ENCODE assay signal across 1 cellular context in genomic region chr14:95489163-95489887, GRCh38.
TF ChIP-seq lines count a peak whose summit lies in the region.

No MANE protein-coding gene starts in this region.

TF ChIP-seq in HepG2, 621 proteins besides CTCF, POLR2A, EP300 and RAD21 (continued from another document and continues in another):
- TF ChIP-seq ATRX (CRISPR knock-in tag; IDR thresholded peaks at IDR 0.05; ENCODE audit: borderline replicate concordance) (no peak), ZNF569 (CRISPR knock-in tag; IDR thresholded peaks at IDR 0.05; ENCODE audit: borderline replicate concordance) (no peak), HMGA1 (CRISPR knock-in tag; conservative IDR thresholded peaks at IDR 0.05) (no peak), ZNF407 (CRISPR knock-in tag; IDR thresholded peaks at IDR 0.05; ENCODE audit: not compliant biosample characterization) (no peak), SNAPC2 (CRISPR knock-in tag; IDR thresholded peaks at IDR 0.05) (no peak), MNT (IDR thresholded peaks at IDR 0.05) (no peak), FOXM1 (CRISPR knock-in tag; IDR thresholded peaks at IDR 0.05) (peak; percentile 82; the same call in 1 of the 2 replicates), ZNF318 (CRISPR knock-in tag; IDR thresholded peaks at IDR 0.05) (no peak), LCORL (IDR thresholded peaks at IDR 0.05) (no peak), LCORL (CRISPR knock-in tag; IDR thresholded peaks at IDR 0.05) (peak; percentile 50; the same call in 1 of the 2 replicates), ZNF121 (CRISPR knock-in tag; IDR thresholded peaks at IDR 0.05) (peak; percentile 96), GMEB1 (CRISPR knock-in tag; IDR thresholded peaks at IDR 0.05; ENCODE audit: borderline replicate concordance) (no peak), HCFC1 (IDR thresholded peaks at IDR 0.05; ENCODE audit: low read depth, low read length) (no peak), ZKSCAN1 (IDR thresholded peaks at IDR 0.05; ENCODE audit: low read length) (no peak), ZNF75D (CRISPR knock-in tag; IDR thresholded peaks at IDR 0.05; ENCODE audit: borderline replicate concordance) (no peak), ZNF235 (CRISPR knock-in tag; IDR thresholded peaks at IDR 0.05; ENCODE audit: borderline replicate concordance) (no peak), ZNF264 (CRISPR knock-in tag; IDR thresholded peaks at IDR 0.05) (no peak), ZNF780A (CRISPR knock-in tag; IDR thresholded peaks at IDR 0.05) (no peak), CERS6 (CRISPR knock-in tag; IDR thresholded peaks at IDR 0.05) (no peak), RBFOX2 (IDR thresholded peaks at IDR 0.05; ENCODE audit: low read depth, low read length) (no peak)
- TF ChIP-seq, protein P1, sequence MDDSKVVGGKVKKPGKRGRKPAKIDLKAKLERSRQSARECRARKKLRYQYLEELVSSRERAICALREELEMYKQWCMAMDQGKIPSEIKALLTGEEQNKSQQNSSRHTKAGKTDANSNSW (CRISPR knock-in tag; IDR thresholded peaks at IDR 0.05; ENCODE audit: borderline replicate concordance), result no peak
- TF ChIP-seq, protein P2, sequence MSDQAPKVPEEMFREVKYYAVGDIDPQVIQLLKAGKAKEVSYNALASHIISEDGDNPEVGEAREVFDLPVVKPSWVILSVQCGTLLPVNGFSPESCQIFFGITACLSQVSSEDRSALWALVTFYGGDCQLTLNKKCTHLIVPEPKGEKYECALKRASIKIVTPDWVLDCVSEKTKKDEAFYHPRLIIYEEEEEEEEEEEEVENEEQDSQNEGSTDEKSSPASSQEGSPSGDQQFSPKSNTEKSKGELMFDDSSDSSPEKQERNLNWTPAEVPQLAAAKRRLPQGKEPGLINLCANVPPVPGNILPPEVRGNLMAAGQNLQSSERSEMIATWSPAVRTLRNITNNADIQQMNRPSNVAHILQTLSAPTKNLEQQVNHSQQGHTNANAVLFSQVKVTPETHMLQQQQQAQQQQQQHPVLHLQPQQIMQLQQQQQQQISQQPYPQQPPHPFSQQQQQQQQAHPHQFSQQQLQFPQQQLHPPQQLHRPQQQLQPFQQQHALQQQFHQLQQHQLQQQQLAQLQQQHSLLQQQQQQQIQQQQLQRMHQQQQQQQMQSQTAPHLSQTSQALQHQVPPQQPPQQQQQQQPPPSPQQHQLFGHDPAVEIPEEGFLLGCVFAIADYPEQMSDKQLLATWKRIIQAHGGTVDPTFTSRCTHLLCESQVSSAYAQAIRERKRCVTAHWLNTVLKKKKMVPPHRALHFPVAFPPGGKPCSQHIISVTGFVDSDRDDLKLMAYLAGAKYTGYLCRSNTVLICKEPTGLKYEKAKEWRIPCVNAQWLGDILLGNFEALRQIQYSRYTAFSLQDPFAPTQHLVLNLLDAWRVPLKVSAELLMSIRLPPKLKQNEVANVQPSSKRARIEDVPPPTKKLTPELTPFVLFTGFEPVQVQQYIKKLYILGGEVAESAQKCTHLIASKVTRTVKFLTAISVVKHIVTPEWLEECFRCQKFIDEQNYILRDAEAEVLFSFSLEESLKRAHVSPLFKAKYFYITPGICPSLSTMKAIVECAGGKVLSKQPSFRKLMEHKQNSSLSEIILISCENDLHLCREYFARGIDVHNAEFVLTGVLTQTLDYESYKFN (CRISPR knock-in tag; conservative IDR thresholded peaks at IDR 0.05), result 0 out of 2 replicates have a peak, but pooled peaks have one; percentile 37
- TF ChIP-seq, protein P3, sequence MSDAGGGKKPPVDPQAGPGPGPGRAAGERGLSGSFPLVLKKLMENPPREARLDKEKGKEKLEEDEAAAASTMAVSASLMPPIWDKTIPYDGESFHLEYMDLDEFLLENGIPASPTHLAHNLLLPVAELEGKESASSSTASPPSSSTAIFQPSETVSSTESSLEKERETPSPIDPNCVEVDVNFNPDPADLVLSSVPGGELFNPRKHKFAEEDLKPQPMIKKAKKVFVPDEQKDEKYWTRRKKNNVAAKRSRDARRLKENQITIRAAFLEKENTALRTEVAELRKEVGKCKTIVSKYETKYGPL (CRISPR knock-in tag; IDR thresholded peaks at IDR 0.05), result no peak
- TF ChIP-seq, protein P4, sequence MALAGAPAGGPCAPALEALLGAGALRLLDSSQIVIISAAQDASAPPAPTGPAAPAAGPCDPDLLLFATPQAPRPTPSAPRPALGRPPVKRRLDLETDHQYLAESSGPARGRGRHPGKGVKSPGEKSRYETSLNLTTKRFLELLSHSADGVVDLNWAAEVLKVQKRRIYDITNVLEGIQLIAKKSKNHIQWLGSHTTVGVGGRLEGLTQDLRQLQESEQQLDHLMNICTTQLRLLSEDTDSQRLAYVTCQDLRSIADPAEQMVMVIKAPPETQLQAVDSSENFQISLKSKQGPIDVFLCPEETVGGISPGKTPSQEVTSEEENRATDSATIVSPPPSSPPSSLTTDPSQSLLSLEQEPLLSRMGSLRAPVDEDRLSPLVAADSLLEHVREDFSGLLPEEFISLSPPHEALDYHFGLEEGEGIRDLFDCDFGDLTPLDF (CRISPR knock-in tag; IDR thresholded peaks at IDR 0.05), result no peak
